Comparison of ENCODE assay signal across 8 cellular contexts in the genomic region with DNA sequence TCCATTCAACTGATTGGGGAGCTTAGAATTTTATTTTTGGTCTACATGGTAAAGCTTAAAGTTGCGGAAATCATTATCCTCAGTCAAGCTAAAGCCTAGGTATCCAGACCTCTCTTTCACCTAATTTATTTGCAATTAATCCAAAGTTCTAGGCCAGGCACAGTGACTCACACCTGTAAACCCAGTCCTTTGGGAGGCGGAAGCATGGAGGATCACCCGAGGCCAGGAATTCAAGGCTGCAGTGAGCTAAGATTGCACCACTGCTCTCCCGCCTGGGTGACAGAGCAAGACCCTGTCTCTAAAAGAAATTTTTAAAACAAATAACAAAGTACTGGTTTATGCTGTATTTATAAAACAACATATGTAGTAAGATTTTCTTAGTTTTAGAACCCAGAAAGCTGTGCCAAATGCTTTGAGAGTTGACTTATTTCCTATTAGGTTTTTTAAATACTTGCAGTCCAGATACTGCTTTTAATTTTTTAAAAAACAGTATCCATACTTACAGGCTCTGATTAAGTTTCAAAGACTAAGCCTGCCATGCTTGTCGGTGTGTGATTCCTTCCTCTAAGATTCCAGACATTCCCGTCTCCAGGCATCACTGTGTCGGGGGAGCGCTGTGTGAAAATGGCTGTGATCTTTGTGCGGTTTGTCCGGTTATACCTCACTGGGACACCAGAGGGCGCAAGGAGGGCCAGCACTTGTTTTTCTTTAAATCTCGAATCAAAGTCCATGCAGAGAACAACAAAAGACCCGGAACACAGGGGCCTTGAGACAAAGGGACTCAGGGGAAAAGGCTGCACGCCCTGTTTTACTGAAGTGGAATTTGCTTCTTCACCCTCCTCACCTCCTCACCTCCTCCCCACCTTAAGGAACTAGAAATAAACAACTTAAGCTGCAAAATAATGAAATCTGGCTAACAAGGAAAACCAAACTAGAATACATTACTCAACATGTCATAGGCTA. TPM values are rescaled to one million over a fixed set of nuclear protein-coding genes. Genes with fewer than 3 reads are reported as not detected.
DNase-seq lines count a peak whose midpoint lies in the region; ATAC-seq, FAIRE-seq and TF ChIP-seq lines count a peak whose summit lies in the region.

No MANE protein-coding gene starts in this region.

- H3K4me1 ChIP-seq in kidney (ENCODE audit: control insufficient read depth in 1 of 2, insufficient read depth in 1 of 2, low read depth in 1 of 2, low read length in 2 of 2) = peaks cover 0 to 4% of the 10 kb centered on the region in 2 donors

- peak overlapping the region in 1 of 2 donors; percentile 65 for H3K27ac ChIP-seq in kidney (ENCODE audit: low read depth in 2 of 2, low read length in 2 of 2)

- CTCF ChIA-PET in activated B cell treated with CpG ODN at 0.5 μM for 24 hours (lab: Charles Lee) = interaction anchor here (0.6 to 5.7 kb wide), 14 partner anchors 10 to 164 kb away, joined by 3 to 101 read pairs (median 4); a partner anchor contains a TSS

- no peaks in the 10 kb centered on the region for H3K9me3 Mint-ChIP-seq in activated B cell treated with CpG ODN at 0.5 μM for 24 hours
- H3K9me3 Mint-ChIP-seq in central memory CD8-positive, alpha-beta T cell = no peaks in the 10 kb centered on the region

- H3K27me3 Mint-ChIP-seq in activated B cell treated with CpG ODN at 0.5 μM for 24 hours = peaks cover under 1% of the 10 kb centered on the region
- no peaks in the 10 kb centered on the region for H3K27me3 Mint-ChIP-seq in central memory CD8-positive, alpha-beta T cell

- H3K36me3 Mint-ChIP-seq in activated B cell treated with CpG ODN at 0.5 μM for 24 hours (ENCODE audit: low read depth) = no peaks in the 10 kb centered on the region
- H3K36me3 Mint-ChIP-seq in central memory CD8-positive, alpha-beta T cell (ENCODE audit: insufficient read depth) = no peaks in the 10 kb centered on the region

- H3K9me3 ChIP-seq in kidney (ENCODE audit: control insufficient read depth in 1 of 2, low read length in 2 of 2) = no peaks in the 10 kb centered on the region

- H3K4me3 ChIP-seq in kidney (ENCODE audit: low read length in 2 of 2) = peak overlapping the region in 1 of 2 donors; percentile 19

- no peaks in the 10 kb centered on the region for H3K36me3 ChIP-seq in kidney (ENCODE audit: control insufficient read depth in 1 of 2, insufficient read depth in 2 of 2, low read length in 2 of 2)

- no peak for TF ChIP-seq CTCF in activated B cell treated with CpG ODN at 0.5 μM for 24 hours (IDR thresholded peaks at IDR 0.05)
- TF ChIP-seq CTCF in kidney (IDR thresholded peaks at IDR 0.05; ENCODE audit: borderline replicate concordance, extremely low read depth, insufficient read depth) = peak; percentile 88

- ATAC-seq in GM18870 (IDR thresholded peaks at IDR 0.05; ENCODE audit: unreplicated experiment) = peak; percentile 83
- ATAC-seq in HG03135 (IDR thresholded peaks at IDR 0.05; ENCODE audit: unreplicated experiment) = peak; percentile 93
- peak; percentile 98 for ATAC-seq in activated B cell treated with CpG ODN at 0.5 μM for 24 hours (ENCODE audit: low read depth)
- ATAC-seq in central memory CD8-positive, alpha-beta T cell (replicated peaks; ENCODE audit: extremely low read depth, poor library complexity, severe bottlenecking) = no peak

- H3K4me3 Mint-ChIP-seq in activated B cell treated with CpG ODN at 0.5 μM for 24 hours = peak overlapping the region; percentile 12
- H3K4me3 Mint-ChIP-seq in central memory CD8-positive, alpha-beta T cell = no peak overlapping the region

- FAIRE-seq in kidney (lab: Jason Lieb, UNC) = peak; percentile 87

- POLR2A ChIA-PET in activated B cell treated with CpG ODN at 0.5 μM for 24 hours (lab: Charles Lee) = interaction anchor here (0.6 to 2.4 kb wide), 5 partner anchors 12 to 154 kb away, joined by 3 to 38 read pairs (median 4); a partner anchor contains a TSS

- H3K4me1 Mint-ChIP-seq in activated B cell treated with CpG ODN at 0.5 μM for 24 hours = peaks cover 4% of the 10 kb centered on the region
- H3K4me1 Mint-ChIP-seq in central memory CD8-positive, alpha-beta T cell = no peaks in the 10 kb centered on the region

- intact Hi-C loops in activated B cell treated with CpG ODN at 0.5 μM for 24 hours (cut with micrococcal nuclease) = loop anchor here (1.0 to 2.0 kb wide), 6 partner anchors 13 to 164 kb away; a partner anchor contains a TSS
- intact Hi-C loops in kidney (cut with DNase I) = no loop called here

- DNase-seq in AG08395 (ENCODE audit: low spot score) = peak; percentile 84
- peak; percentile 85 for DNase-seq in NCI-H2196 (lab: John Stamatoyannopoulos, UW; ENCODE audit: unreplicated experiment)
- peak; percentile 72 for DNase-seq in activated B cell treated with CpG ODN at 0.5 μM for 24 hours
- peak; percentile 74 to 80 for DNase-seq in central memory CD8-positive, alpha-beta T cell (ENCODE audit: low spot score in 2 of 2)
- peak; percentile 88 for DNase-seq in kidney
- DNase-seq in stimulated activated CD4-positive, alpha-beta T cell treated with anti-CD3 and anti-CD28 coated beads, Interleukin-15, amount 100 ng/mL, for 24 hours = peak; percentile 83

- peak overlapping the region; percentile 82 for H3K27ac Mint-ChIP-seq in activated B cell treated with CpG ODN at 0.5 μM for 24 hours
- peak overlapping the region; percentile 19 for H3K27ac Mint-ChIP-seq in central memory CD8-positive, alpha-beta T cell (ENCODE audit: low read depth)

- H3K9ac ChIP-seq in kidney (ENCODE audit: low read length in 2 of 2) = peak overlapping the region; percentile 9 to 27

RNA-seq across cellular contexts. Expression of a gene that starts 24.6 kb away (rescaled TPM):
- 115 and 116 TPM in 2 replicates for total RNA-seq in activated B cell treated with CpG ODN at 0.5 μM for 24 hours
- 55.5 TPM for total RNA-seq in kidney
- polyA plus RNA-seq in kidney (ENCODE audit: insufficient read depth, low read depth, low replicate concordance) = 13.9 TPM
